In genomic region chr5:150502106-150502505, GRCh38 we compare ENCODE assay signal across 2 cellular contexts.
TF ChIP-seq lines count a peak whose summit lies in the region.

No MANE protein-coding gene starts in this region.

TF ChIP-seq in GM23338, 12 proteins besides CTCF, POLR2A, EP300 and RAD21 (continued from another document):
- TF ChIP-seq REST (IDR thresholded peaks at IDR 0.05; ENCODE audit: unreplicated experiment) (no peak), JUNB (IDR thresholded peaks at IDR 0.05; ENCODE audit: unreplicated experiment) (no peak), POLR2AphosphoS5 (IDR thresholded peaks at IDR 0.05; ENCODE audit: low read depth) (no peak), ZNF462 (CRISPR knock-in tag; IDR thresholded peaks at IDR 0.05) (no peak), NANOG (IDR thresholded peaks at IDR 0.05; ENCODE audit: borderline replicate concordance) (no peak), ZNF331 (CRISPR knock-in tag; IDR thresholded peaks at IDR 0.05; ENCODE audit: low read depth) (no peak)

TF ChIP-seq in WTC11, 78 proteins besides CTCF, POLR2A, EP300 and RAD21 (continued from another document):
- TF ChIP-seq CDX4 (CRISPR knock-in tag; IDR thresholded peaks at IDR 0.05; ENCODE audit: borderline replicate concordance) = no peak
- no peak for TF ChIP-seq ARID4B (CRISPR knock-in tag; IDR thresholded peaks at IDR 0.05; ENCODE audit: borderline replicate concordance)
